ENCODE assay signal across 12 cellular contexts in the genomic region with DNA sequence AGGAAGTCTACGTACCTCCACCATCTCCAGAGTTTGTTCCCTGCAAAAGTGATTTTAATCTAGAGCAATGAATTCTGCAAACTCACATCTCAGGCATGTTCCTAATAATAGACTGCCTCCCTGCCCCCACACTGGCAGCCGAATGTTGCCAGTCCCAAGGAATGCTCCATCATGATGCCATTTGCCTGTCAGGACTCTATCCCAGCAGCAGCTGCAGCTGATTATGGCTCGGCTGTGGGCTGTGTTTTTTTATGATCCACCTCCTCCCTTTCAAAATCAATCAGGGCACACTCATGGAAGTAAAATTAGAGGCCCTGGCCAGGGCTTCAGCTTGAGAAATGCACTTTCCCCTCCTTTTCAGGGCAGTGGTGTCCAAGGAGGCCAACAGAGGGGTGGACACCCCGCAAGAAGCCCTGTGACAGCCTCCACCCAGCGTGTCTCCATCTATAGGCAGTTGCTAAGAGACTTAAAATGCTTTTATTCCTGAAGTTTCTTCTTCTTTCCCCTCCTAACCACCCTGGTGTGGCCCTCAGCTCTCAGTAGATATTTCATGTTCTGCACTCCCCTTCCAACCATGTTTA.
A peak's percentile ranks its signal among the peaks of the same experiment; 100 is the strongest.
DNase-seq lines count a peak whose midpoint lies in the region; ATAC-seq, FAIRE-seq and TF ChIP-seq lines count a peak whose summit lies in the region.
"Had no signal": no experiment of that assay in that cellular context is flagged by ENCODE, and none has a peak within 500 bp of the region (broad histone marks: within the 10 kb centered on the region; RNA-seq: fewer than 3 reads in every experiment).

No MANE protein-coding gene starts in this region.

- no peak overlapping the region for H4K5ac ChIP-seq in H1 (ENCODE audit: insufficient read length, low read depth, low read length)

- H2BK120ac ChIP-seq in H1 (replicated peaks; ENCODE audit: low read depth, low read length): no peak overlapping the region

- no peak overlapping the region for H4K91ac ChIP-seq in H1 (replicated peaks; ENCODE audit: insufficient read length, low read length)

- no peak overlapping the region for H3K14ac ChIP-seq in H1 (ENCODE audit: insufficient read length)

- H3K36me3 ChIP-seq in H1 (ENCODE audit: control insufficient read depth in 2 of 4, insufficient read depth in 4 of 4, low read length in 3 of 4): no peaks in the 10 kb centered on the region
- H3K36me3 ChIP-seq in lower lobe of right lung: no peaks in the 10 kb centered on the region
- H3K36me3 ChIP-seq in upper lobe of right lung: no peaks in the 10 kb centered on the region

- TF ChIP-seq CTCF in HFF-Myc (IDR thresholded peaks at IDR 0.05; ENCODE audit: low read depth, low read length, missing control alignments) (no peak), H1 (IDR thresholded peaks at IDR 0.05; ENCODE audit: control extremely low read depth in 1 of 3, insufficient read depth in 1 of 3, low read depth in 1 of 3, low read length in 3 of 3) (no peak), lower lobe of right lung (IDR thresholded peaks at IDR 0.05) (no peak), upper lobe of right lung (IDR thresholded peaks at IDR 0.05) (no peak)

- H2BK15ac ChIP-seq in H1 (ENCODE audit: low read length): no peak overlapping the region

- no peaks in the 10 kb centered on the region for H3K79me2 ChIP-seq in H1 (ENCODE audit: control insufficient read depth in 1 of 2, insufficient read depth in 2 of 2, low read length in 2 of 2)

- no peak for TF ChIP-seq POLR2A in H1 (IDR thresholded peaks at IDR 0.05; ENCODE audit: control extremely low read depth in 1 of 2, low read depth in 2 of 2, low read length in 2 of 2)
- TF ChIP-seq POLR2A in H54 (IDR thresholded peaks at IDR 0.05; ENCODE audit: low read depth, low read length): no peak

- no peak overlapping the region for H3K9ac ChIP-seq in H1 (replicated peaks in 1 of 4; ENCODE audit: extremely low read depth in 1 of 4, low read depth in 3 of 4, low read length in 3 of 4)

- no peak overlapping the region for H2BK20ac ChIP-seq in H1 (ENCODE audit: low read length)

- H3K23ac ChIP-seq in H1 (ENCODE audit: insufficient read length): no peak overlapping the region

- ATAC-seq in lower lobe of right lung (peak; percentile 16 to 33), upper lobe of right lung (peak; percentile 20), HG02938 (IDR thresholded peaks at IDR 0.05; ENCODE audit: unreplicated experiment) (no peak)

- POLR2A ChIA-PET in H1 (lab: Charles Lee; ENCODE audit: partially characterized antibody): no interaction called here

- no peak overlapping the region for H3K4me2 ChIP-seq in H1 (ENCODE audit: insufficient read depth in 1 of 2, low read depth in 2 of 2, low read length in 2 of 2)

- no peak overlapping the region for H3K56ac ChIP-seq in H1 (replicated peaks; ENCODE audit: insufficient read length, low read depth, low read length)

- FAIRE-seq in H1 (lab: Jason Lieb, UNC) (no peak), H54 (lab: Jason Lieb, UNC) (no peak)
- FAIRE-seq: small intestine had no signal

- peaks cover 1% of the 10 kb centered on the region; the same call in 1 of the 2 replicates for H3K23me2 ChIP-seq in H1 (ENCODE audit: low read depth, low read length)

- 89% methylated on average over 5 of the region's 5 CpGs; no CpG with 5 or more reads in 1 of the 2 experiments for WGBS in H1 (ENCODE audit: extremely low coverage in 1 of 2, insufficient coverage in 1 of 2, insufficient read length in 1 of 2, insufficient replicate concordance in 2 of 2, low coverage in 1 of 2, low lambda C conversion rate in 2 of 2, missing lambda C conversion rate in 1 of 2), 2 experiments

- H3K4me3 ChIP-seq in HFF-Myc (replicated peaks; ENCODE audit: low read depth, low read length): no peak overlapping the region
- no peak overlapping the region for H3K4me3 ChIP-seq in H1 (ENCODE audit: extremely low read depth in 1 of 4, insufficient read depth in 2 of 4, low read depth in 3 of 4, low read length in 4 of 4)
- no peak overlapping the region for H3K4me3 ChIP-seq in lower lobe of right lung
- H3K4me3 ChIP-seq in upper lobe of right lung: no peak overlapping the region

- TF ChIP-seq EP300 in H1 (IDR thresholded peaks at IDR 0.05; ENCODE audit: borderline replicate concordance in 1 of 2, low read depth in 2 of 2, low read length in 2 of 2): no peak

- H3K79me1 ChIP-seq in H1 (ENCODE audit: low read depth, low read length): no peaks in the 10 kb centered on the region

- no peak overlapping the region for H2AFZ ChIP-seq in H1 (ENCODE audit: low read length)

- H3K4me1 ChIP-seq in H1 (replicated peaks in 1 of 4; ENCODE audit: control insufficient read depth in 3 of 4, insufficient read depth in 4 of 4, low read length in 3 of 4) (peaks cover 6 to 12% (median 8%) of the 10 kb centered on the region in 4 experiments), lower lobe of right lung (no peaks in the 10 kb centered on the region), upper lobe of right lung (no peaks in the 10 kb centered on the region)

- no peaks in the 10 kb centered on the region for H3K27me3 ChIP-seq in H1 (replicated peaks in 1 of 4; ENCODE audit: control insufficient read depth in 3 of 4, extremely low read depth in 1 of 4, insufficient read depth in 3 of 4, low read length in 3 of 4)
- no peaks in the 10 kb centered on the region for H3K27me3 ChIP-seq in lower lobe of right lung (ENCODE audit: low read depth)
- no peaks in the 10 kb centered on the region for H3K27me3 ChIP-seq in upper lobe of right lung

- H4K20me1 ChIP-seq in H1 (replicated peaks in 1 of 2; ENCODE audit: control insufficient read depth in 1 of 2, insufficient read depth in 2 of 2, low read length in 2 of 2): no peaks in the 10 kb centered on the region

- no peak overlapping the region for H3K27ac ChIP-seq in H1 (ENCODE audit: low read depth, low read length)
- no peak overlapping the region for H3K27ac ChIP-seq in lower lobe of right lung
- no peak overlapping the region for H3K27ac ChIP-seq in upper lobe of right lung

- H3K9me3 ChIP-seq in H1 (ENCODE audit: insufficient read depth in 2 of 2, low read depth in 1 of 2, low read length in 1 of 2) (no peaks in the 10 kb centered on the region), lower lobe of right lung (no peaks in the 10 kb centered on the region), upper lobe of right lung (no peaks in the 10 kb centered on the region)

- peak; percentile 56 for DNase-seq in HFF-Myc (ENCODE audit: extremely low read depth, low read depth)
- DNase-seq in H1 (ENCODE audit: low read depth in 1 of 2, low spot score in 2 of 2): peak in 1 of 2 experiments; percentile 19
- DNase-seq in lower lobe of right lung: no peak
- no peak for DNase-seq in upper lobe of right lung
- no peak for DNase-seq in H54 (ENCODE audit: insufficient read length, low spot score)
- DNase-seq in NCI-H2196 (lab: John Stamatoyannopoulos, UW; ENCODE audit: unreplicated experiment): no peak
- DNase-seq in NCI-H1105 treated with DMSO at 0.1 percent for 48 hours (lab: John Stamatoyannopoulos, UW): no peak
- DNase-seq: DMS153, NCI-H1048, NCI-H748 treated with DMSO at 0.1 percent for 48 hours, small intestine had no signal

- intact Hi-C loops in lower lobe of right lung (cut with DNase I) (no loop called here), upper lobe of right lung (cut with DNase I) (no loop called here)

- TF ChIP-seq RAD21 in H1 (IDR thresholded peaks at IDR 0.05 in 1 of 2, conservative IDR thresholded peaks at IDR 0.05 in 1 of 2; ENCODE audit: low read depth in 2 of 2, low read length in 2 of 2): no peak

- H2BK5ac ChIP-seq in H1 (ENCODE audit: low read depth, low read length): no peak overlapping the region

- H3K4ac ChIP-seq in H1 (replicated peaks; ENCODE audit: insufficient read length, low read depth, low read length): no peak overlapping the region

- 0 out of 2 replicates have a peak overlapping the region, but pooled peaks have one; percentile 17 for H2BK12ac ChIP-seq in H1 (ENCODE audit: low read depth, low read length)

- H4K8ac ChIP-seq in H1 (ENCODE audit: extremely low read depth, insufficient read depth, low read length): no peak overlapping the region

- no peak overlapping the region for H3K18ac ChIP-seq in H1 (ENCODE audit: extremely low read depth, low read length)

- CTCF ChIA-PET in H1 (lab: Charles Lee; ENCODE audit: partially characterized antibody): interaction anchor here (1.5 kb wide), 1 partner anchor 9 kb away, joined by 4 read pairs; no protein-coding TSS in a partner anchor

- no peak overlapping the region for H2AK5ac ChIP-seq in H1 (ENCODE audit: low read depth, low read length)

TF ChIP-seq in H1, 55 proteins besides CTCF, POLR2A, EP300 and RAD21:
- TF ChIP-seq EGR1 (IDR thresholded peaks at IDR 0.05; ENCODE audit: borderline replicate concordance, low read depth, low read length): no peak
- TF ChIP-seq EZH2 (IDR thresholded peaks at IDR 0.05; ENCODE audit: low read depth, low read length, severe bottlenecking): no peak
- TF ChIP-seq BRCA1 (IDR thresholded peaks at IDR 0.05; ENCODE audit: low read depth, low read length): no peak
- TF ChIP-seq CTBP2 (IDR thresholded peaks at IDR 0.05; ENCODE audit: borderline replicate concordance, insufficient read depth, insufficient read length, low read length): no peak
- no peak for TF ChIP-seq KDM4A (IDR thresholded peaks at IDR 0.05; ENCODE audit: low read depth, low read length, severe bottlenecking)
- TF ChIP-seq SIN3A (conservative IDR thresholded peaks at IDR 0.05 in 1 of 2, IDR thresholded peaks at IDR 0.05 in 1 of 2; ENCODE audit: low read depth in 1 of 2, low read length in 2 of 2): no peak
- TF ChIP-seq CBX5 (IDR thresholded peaks at IDR 0.05; ENCODE audit: low read depth, low read length): no peak
- no peak for TF ChIP-seq BCL11A (IDR thresholded peaks at IDR 0.05; ENCODE audit: low read depth in 2 of 2, low read length in 2 of 2)
